ENCODE assay signal across 8 cellular contexts in genomic region chr15:69074011-69074842, GRCh38. TPM values are rescaled to one million over a fixed set of nuclear protein-coding genes. Genes with fewer than 3 reads are reported as not detected.
DNase-seq lines count a peak whose midpoint lies in the region; ATAC-seq and TF ChIP-seq lines count a peak whose summit lies in the region.

No MANE protein-coding gene starts in this region.

- peaks cover 19% of the 10 kb centered on the region for H3K4me1 Mint-ChIP-seq in dendritic cell treated with granulocyte-macrophage colony-stimulating factor and Interleukin-4, amounts not matched to agents 40 ng/mL and 50 ng/mL, for 4 days (ENCODE audit: low read depth)
- H3K4me1 Mint-ChIP-seq in T-helper 2 cell treated with Interferon-gamma antibody and Interleukin-4, amounts not matched to agents 5 μg/mL and 100 μg/mL, for 36 hours (ENCODE audit: low read depth): peaks cover 2% of the 10 kb centered on the region

- H3K4me3 ChIP-seq in lower leg skin (ENCODE audit: low read depth, poor library complexity, severe bottlenecking) (peak overlapping the region; percentile 18), transverse colon (peak overlapping the region; percentile 35 to 59 (median 52))

- TF ChIP-seq CTCF in lower leg skin (IDR thresholded peaks at IDR 0.05): no peak
- peak in 2 of 5 experiments; percentile 21 to 31 for TF ChIP-seq CTCF in transverse colon (IDR thresholded peaks at IDR 0.05)

- no peaks in the 10 kb centered on the region for H3K9me3 ChIP-seq in transverse colon

- 0 to 1% methylated on average over 41 to 44 of the region's 44 CpGs for WGBS in lower leg skin, 2 donors
- WGBS in transverse colon (ENCODE audit: low coverage in 1 of 2), 2 donors: 3 to 6% methylated on average over 6 to 44 of the region's 44 CpGs

- H3K27me3 Mint-ChIP-seq in dendritic cell treated with granulocyte-macrophage colony-stimulating factor and Interleukin-4, amounts not matched to agents 40 ng/mL and 50 ng/mL, for 4 days: peaks cover 39% of the 10 kb centered on the region
- peaks cover 55% of the 10 kb centered on the region for H3K27me3 Mint-ChIP-seq in T-helper 2 cell treated with Interferon-gamma antibody and Interleukin-4, amounts not matched to agents 5 μg/mL and 100 μg/mL, for 36 hours (ENCODE audit: low read depth)

- DNase-seq in A172 (ENCODE audit: low spot score): peak; percentile 66
- DNase-seq in H4 (ENCODE audit: low spot score): peak; percentile 61
- DNase-seq in NCI-H69 (lab: John Stamatoyannopoulos, UW): peak; percentile 93
- DNase-seq in lower leg skin (ENCODE audit: low spot score in 2 of 2): peak; percentile 34 to 89
- DNase-seq in transverse colon: peak; percentile 75
- no peak for DNase-seq in T-helper 2 cell treated with Interferon-gamma antibody and Interleukin-4, amounts not matched to agents 5 μg/mL and 100 μg/mL, for 36 hours (ENCODE audit: low spot score)

- H3K27ac ChIP-seq in transverse colon: peak overlapping the region; percentile 55 to 82 (median 82)

- in situ Hi-C loops in transverse colon (cut with MboI; ENCODE audit: low pct_ligation_motif_present in 1 of 4, low pct_unique_long_range_greater_than_20kb in 1 of 4, low sequenced_read_pairs in 3 of 4): loop anchor here in 2 of 4 donors (25.0 kb wide), 2 partner anchors 188 to 313 kb away; no protein-coding TSS in a partner anchor

- TF ChIP-seq POLR2A in lower leg skin (IDR thresholded peaks at IDR 0.05): no peak
- TF ChIP-seq POLR2A in transverse colon (IDR thresholded peaks at IDR 0.05): peak; percentile 71

- no peak for ATAC-seq in GM18858 (IDR thresholded peaks at IDR 0.05; ENCODE audit: unreplicated experiment)

- H3K36me3 ChIP-seq in transverse colon: no peaks in the 10 kb centered on the region

- TF ChIP-seq EP300 in transverse colon (IDR thresholded peaks at IDR 0.05; ENCODE audit: low read depth): no peak

- H3K27me3 ChIP-seq in transverse colon: no peaks in the 10 kb centered on the region

- no peak overlapping the region for H3K27ac Mint-ChIP-seq in dendritic cell treated with granulocyte-macrophage colony-stimulating factor and Interleukin-4, amounts not matched to agents 40 ng/mL and 50 ng/mL, for 4 days
- no peak overlapping the region for H3K27ac Mint-ChIP-seq in T-helper 2 cell treated with Interferon-gamma antibody and Interleukin-4, amounts not matched to agents 5 μg/mL and 100 μg/mL, for 36 hours

- peak overlapping the region; percentile 76 for H3K4me3 Mint-ChIP-seq in dendritic cell treated with granulocyte-macrophage colony-stimulating factor and Interleukin-4, amounts not matched to agents 40 ng/mL and 50 ng/mL, for 4 days
- H3K4me3 Mint-ChIP-seq in T-helper 2 cell treated with Interferon-gamma antibody and Interleukin-4, amounts not matched to agents 5 μg/mL and 100 μg/mL, for 36 hours: no peak overlapping the region

- H3K9me3 Mint-ChIP-seq in dendritic cell treated with granulocyte-macrophage colony-stimulating factor and Interleukin-4, amounts not matched to agents 40 ng/mL and 50 ng/mL, for 4 days: no peaks in the 10 kb centered on the region
- peaks cover 3% of the 10 kb centered on the region for H3K9me3 Mint-ChIP-seq in T-helper 2 cell treated with Interferon-gamma antibody and Interleukin-4, amounts not matched to agents 5 μg/mL and 100 μg/mL, for 36 hours

- H3K36me3 Mint-ChIP-seq in dendritic cell treated with granulocyte-macrophage colony-stimulating factor and Interleukin-4, amounts not matched to agents 40 ng/mL and 50 ng/mL, for 4 days (ENCODE audit: low read depth): no peaks in the 10 kb centered on the region
- no peaks in the 10 kb centered on the region for H3K36me3 Mint-ChIP-seq in T-helper 2 cell treated with Interferon-gamma antibody and Interleukin-4, amounts not matched to agents 5 μg/mL and 100 μg/mL, for 36 hours (ENCODE audit: low read depth)

- peaks cover 0 to 12% (median 5%) of the 10 kb centered on the region in 4 donors for H3K4me1 ChIP-seq in transverse colon

- intact Hi-C loops in dendritic cell treated with granulocyte-macrophage colony-stimulating factor and Interleukin-4, amounts not matched to agents 40 ng/mL and 50 ng/mL, for 4 days (cut with micrococcal nuclease): no loop called here
- intact Hi-C loops in lower leg skin (cut with DNase I; ENCODE audit: low total_unique reads) (no loop called here), transverse colon (cut with DNase I; ENCODE audit: low total_unique reads) (no loop called here)

RNA-seq across cellular contexts. Expression of gene NOX5, which starts 59.7 kb away (rescaled TPM):
- not detected in 2 replicates for total RNA-seq in A172 (2014; rRNA removed; shearing (Covaris generic))
- total RNA-seq in H4 (2014; rRNA removed; shearing (Covaris generic)): not detected in 2 replicates
- total RNA-seq in lower leg skin: under 1 TPM; 0.04 to 0.29 (median 0.12) TPM
- total RNA-seq in transverse colon: under 1 TPM in 1 of 4 donors, not detected in 3; 0.27 TPM
